ENCODE assay signal across 9 cellular contexts in the genomic region with DNA sequence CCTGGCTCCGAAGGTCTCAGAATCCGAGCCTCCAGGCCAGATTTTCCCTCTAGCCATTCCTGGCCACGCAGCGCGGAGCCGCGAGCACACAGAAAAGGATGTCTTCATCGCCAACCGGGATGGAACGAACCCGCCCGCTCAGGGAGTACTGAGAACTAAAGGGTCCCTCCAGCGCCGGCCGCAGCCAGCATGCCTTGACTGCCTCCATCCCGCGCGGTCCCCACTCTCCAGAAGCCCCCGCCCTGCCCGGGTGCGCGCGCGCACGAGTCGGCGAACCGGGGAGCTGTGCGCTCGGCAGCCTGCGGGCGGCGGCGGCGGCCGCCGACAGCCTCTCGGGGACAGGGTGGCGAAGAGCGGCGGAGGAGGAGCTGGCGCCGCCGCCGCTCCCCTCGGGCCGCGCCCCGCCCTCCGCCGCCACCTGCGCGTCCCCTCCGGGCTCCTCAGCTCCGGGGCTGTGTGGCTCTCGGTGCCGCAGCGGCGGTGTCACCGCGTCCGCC. TPM values are rescaled to one million over a fixed set of nuclear protein-coding genes. Genes with fewer than 3 reads are reported as not detected.
DNase-seq lines count a peak whose midpoint lies in the region; ATAC-seq and TF ChIP-seq lines count a peak whose summit lies in the region.
"Had no signal": no experiment of that assay in that cellular context is flagged by ENCODE, and none has a peak within 500 bp of the region (broad histone marks: within the 10 kb centered on the region; RNA-seq: fewer than 3 reads in every experiment).

No MANE protein-coding gene starts in this region.

- no peaks in the 10 kb centered on the region for H3K9me3 ChIP-seq in MG63

- DNase-seq in MG63 (peak; percentile 20), astrocyte of the cerebellum (ENCODE audit: low read depth) (peak; percentile 12), AG08396 (ENCODE audit: low spot score) (no peak)
- DNase-seq in stimulated activated effector memory CD8-positive, alpha-beta T cell treated with anti-CD3 and anti-CD28 coated beads, Interleukin-12 subunit alpha, Interleukin-12 subunit beta, amount 100 ng/mL, for 72 hours (ENCODE audit: low spot score in 2 of 2), result no peak
- DNase-seq in effector memory CD8-positive, alpha-beta T cell, result no peak
- DNase-seq: NCI-H187 treated with DMSO at 0.1 percent for 48 hours had no signal

- no peak overlapping the region for H3K4me3 Mint-ChIP-seq in stimulated activated effector memory CD8-positive, alpha-beta T cell treated with anti-CD3 and anti-CD28 coated beads, Interleukin-12 subunit alpha, Interleukin-12 subunit beta, amount 100 ng/mL, for 72 hours
- H3K4me3 Mint-ChIP-seq in effector memory CD8-positive, alpha-beta T cell, result no peak overlapping the region
- H3K4me3 Mint-ChIP-seq: activated naive CD4-positive, alpha-beta T cell treated with anti-CD3 and anti-CD28 coated beads, Interleukin-2, amount 50 U/mL, for 24 hours had no signal

- H3K27ac Mint-ChIP-seq in stimulated activated effector memory CD8-positive, alpha-beta T cell treated with anti-CD3 and anti-CD28 coated beads, Interleukin-12 subunit alpha, Interleukin-12 subunit beta, amount 100 ng/mL, for 72 hours, result no peak overlapping the region
- H3K27ac Mint-ChIP-seq in effector memory CD8-positive, alpha-beta T cell, result no peak overlapping the region
- H3K27ac Mint-ChIP-seq: activated naive CD4-positive, alpha-beta T cell treated with anti-CD3 and anti-CD28 coated beads, Interleukin-2, amount 50 U/mL, for 24 hours had no signal

- no peaks in the 10 kb centered on the region for H3K4me1 Mint-ChIP-seq in stimulated activated effector memory CD8-positive, alpha-beta T cell treated with anti-CD3 and anti-CD28 coated beads, Interleukin-12 subunit alpha, Interleukin-12 subunit beta, amount 100 ng/mL, for 72 hours
- peaks cover 0 to 1% of the 10 kb centered on the region in 2 donors for H3K4me1 Mint-ChIP-seq in effector memory CD8-positive, alpha-beta T cell (ENCODE audit: low read depth in 2 of 2)
- H3K4me1 Mint-ChIP-seq: activated naive CD4-positive, alpha-beta T cell treated with anti-CD3 and anti-CD28 coated beads, Interleukin-2, amount 50 U/mL, for 24 hours had no signal

- no peaks in the 10 kb centered on the region for H3K9me3 Mint-ChIP-seq in stimulated activated effector memory CD8-positive, alpha-beta T cell treated with anti-CD3 and anti-CD28 coated beads, Interleukin-12 subunit alpha, Interleukin-12 subunit beta, amount 100 ng/mL, for 72 hours
- H3K9me3 Mint-ChIP-seq in effector memory CD8-positive, alpha-beta T cell, result peaks cover 0 to 1% of the 10 kb centered on the region in 2 donors
- H3K9me3 Mint-ChIP-seq: activated naive CD4-positive, alpha-beta T cell treated with anti-CD3 and anti-CD28 coated beads, Interleukin-2, amount 50 U/mL, for 24 hours had no signal

- no peak for TF ChIP-seq CTCF in astrocyte of the cerebellum (IDR thresholded peaks at IDR 0.05; ENCODE audit: low read depth, low read length, missing control alignments)

- H3K36me3 Mint-ChIP-seq in stimulated activated effector memory CD8-positive, alpha-beta T cell treated with anti-CD3 and anti-CD28 coated beads, Interleukin-12 subunit alpha, Interleukin-12 subunit beta, amount 100 ng/mL, for 72 hours, result no peaks in the 10 kb centered on the region
- H3K36me3 Mint-ChIP-seq in effector memory CD8-positive, alpha-beta T cell (ENCODE audit: insufficient read depth), result peaks cover 10% of the 10 kb centered on the region
- H3K36me3 Mint-ChIP-seq: activated naive CD4-positive, alpha-beta T cell treated with anti-CD3 and anti-CD28 coated beads, Interleukin-2, amount 50 U/mL, for 24 hours had no signal

- peak; percentile 8 for ATAC-seq in stimulated activated effector memory CD8-positive, alpha-beta T cell treated with anti-CD3 and anti-CD28 coated beads, Interleukin-12 subunit alpha, Interleukin-12 subunit beta, amount 100 ng/mL, for 72 hours
- no peak for ATAC-seq in GM19452 (IDR thresholded peaks at IDR 0.05; ENCODE audit: unreplicated experiment)
- ATAC-seq in effector memory CD8-positive, alpha-beta T cell (replicated peaks), result no peak

- H3K27me3 Mint-ChIP-seq in effector memory CD8-positive, alpha-beta T cell, result peaks cover 0 to 42% of the 10 kb centered on the region in 2 donors

- in situ Hi-C loops in astrocyte of the cerebellum (cut with HindIII; ENCODE audit: low sequenced_read_pairs), result no loop called here

- H3K27me3 ChIP-seq in MG63, result peaks cover 12% of the 10 kb centered on the region
- H3K27me3 ChIP-seq in layer of hippocampus (ENCODE audit: control insufficient read depth, insufficient read depth, low read length), result peaks cover 6% of the 10 kb centered on the region

- H3K27ac ChIP-seq in layer of hippocampus (ENCODE audit: low read depth, low read length), result peak overlapping the region; percentile 46

- H3K4me3 ChIP-seq in MG63 (peak overlapping the region; percentile 38), astrocyte of the cerebellum (ENCODE audit: low read depth, low read length) (peak overlapping the region; percentile 52)

- no peaks in the 10 kb centered on the region for H3K36me3 ChIP-seq in MG63

RNA-seq across cellular contexts. Expression of gene GALNT17, which starts 0.6 kb away (rescaled TPM):
- total RNA-seq in MG63 (2014; rRNA removed; shearing (Covaris generic); ENCODE audit: low replicate concordance), result 0.03 TPM in 1 of 2 replicates, not detected in the other

Comparison
In these comparisons a context has a peak if more than half of its experiments do, and no peak if none do; other contexts are left out.
1. DNase-seq: peak in MG63 (single experiment) and astrocyte of the cerebellum (single experiment); none in stimulated activated effector memory CD8-positive, alpha-beta T cell treated with anti-CD3 and anti-CD28 coated beads, Interleukin-12 subunit alpha, Interleukin-12 subunit beta, amount 100 ng/mL, for 72 hours (0 of 2), effector memory CD8-positive, alpha-beta T cell (0 of 3) and AG08396 (single experiment).